ENCODE assay signal across 8 cellular contexts in genomic region chr13:19958119-19959111, GRCh38. TPM values are rescaled to one million over a fixed set of nuclear protein-coding genes. Genes with fewer than 3 reads are reported as not detected.
A peak's percentile ranks its signal among the peaks of the same experiment; 100 is the strongest.
DNase-seq lines count a peak whose midpoint lies in the region; ATAC-seq, FAIRE-seq and TF ChIP-seq lines count a peak whose summit lies in the region.

Gene ZMYM2 (plus strand): TSS chr13:19958727. CDS start chr13:19993073, 34,346 bp downstream.

- POLR2A ChIA-PET in WTC11 (lab: Charles Lee): interaction anchor here (0.6 to 1.0 kb wide), 2 partner anchors 95 to 169 kb away, joined by 3 to 6 read pairs; partner anchors contain the start of gene ZMYM5

- TF ChIP-seq CTCF in WTC11 (IDR thresholded peaks at IDR 0.05) (no peak), bronchial epithelial cell (IDR thresholded peaks at IDR 0.05; ENCODE audit: insufficient read depth, low read length, severe bottlenecking) (no peak)

- peak within 1 kb of the TSS; percentile 96 for H3K4me3 Mint-ChIP-seq in WTC11

- peak within 1 kb of the TSS; percentile 95 for H3K27ac Mint-ChIP-seq in WTC11

- CTCF ChIA-PET in WTC11 (lab: Charles Lee): interaction anchor here (1.1 kb wide), 1 partner anchor 31 kb away, joined by 3 read pairs; no protein-coding TSS in a partner anchor

- peaks cover 28% of the 10 kb centered on the region for H3K4me1 Mint-ChIP-seq in WTC11

- no peaks in the 10 kb centered on the region; the same call in 1 of the 2 replicates for H3K27me3 Mint-ChIP-seq in WTC11 (ENCODE audit: low read depth)

- peaks cover 8% of the 10 kb centered on the region; the same call in 1 of the 2 replicates for H3K9me3 Mint-ChIP-seq in WTC11

- 0 to 1% (median 0%) methylated on average over 72 to 115 of the region's 115 CpGs for WGBS in small intestine, 3 donors

- peaks cover 2% of the 10 kb centered on the region for H3K36me3 ChIP-seq in bronchial epithelial cell (ENCODE audit: control insufficient read depth, insufficient read depth, low read length)
- H3K36me3 ChIP-seq in small intestine (ENCODE audit: control insufficient read depth in 2 of 2, insufficient read depth in 2 of 2, low read length in 2 of 2): no peaks in the 10 kb centered on the region

- ATAC-seq in GM19023 (IDR thresholded peaks at IDR 0.05; ENCODE audit: unreplicated experiment): peak; percentile 82
- ATAC-seq in HG03196 (IDR thresholded peaks at IDR 0.05; ENCODE audit: unreplicated experiment): peak; percentile 80
- peak; percentile 93 for ATAC-seq in WTC11

- DNase-seq in AG08395 (ENCODE audit: low spot score) (peak; percentile 100), NCI-H226 (peak; percentile 69), WTC11 (ENCODE audit: low spot score) (peak; percentile 99), bronchial epithelial cell (ENCODE audit: low read depth) (peak; percentile 81), iPS-NIHi11 (ENCODE audit: low spot score) (peak; percentile 98), small intestine (peak; percentile 98)

- H3K4me1 ChIP-seq in small intestine (ENCODE audit: control insufficient read depth in 2 of 2, insufficient read depth in 1 of 2, low read depth in 1 of 2, low read length in 1 of 2): peaks cover 0 to 2% of the 10 kb centered on the region in 2 donors

- H3K9me3 ChIP-seq in small intestine (ENCODE audit: control insufficient read depth, low read depth): no peaks in the 10 kb centered on the region

- H3K27me3 ChIP-seq in bronchial epithelial cell (ENCODE audit: control insufficient read depth, insufficient read depth, low read length) (no peaks in the 10 kb centered on the region), small intestine (ENCODE audit: control insufficient read depth in 2 of 2, insufficient read depth in 2 of 2, low read length in 2 of 2) (no peaks in the 10 kb centered on the region)

- H3K27ac ChIP-seq in small intestine (ENCODE audit: low read depth in 1 of 2, low read length in 1 of 2): peak within 1 kb of the TSS; percentile 96 to 99

- peaks cover 32% of the 10 kb centered on the region for H3K36me3 Mint-ChIP-seq in WTC11

- FAIRE-seq in bronchial epithelial cell (lab: Jason Lieb, UNC) (no peak), small intestine (lab: Jason Lieb, UNC) (no peak)

- H3K4me3 ChIP-seq in bronchial epithelial cell (ENCODE audit: low read depth, low read length) (peak within 1 kb of the TSS; percentile 65), small intestine (ENCODE audit: low read depth in 1 of 2, low read length in 2 of 2) (peak within 1 kb of the TSS; percentile 67 to 99)

TF ChIP-seq in WTC11, 78 proteins besides CTCF, POLR2A, EP300 and RAD21 (continues in another document):
- peak; percentile 90 for TF ChIP-seq SP1 (CRISPR knock-in tag; conservative IDR thresholded peaks at IDR 0.05)
- TF ChIP-seq, protein P1, sequence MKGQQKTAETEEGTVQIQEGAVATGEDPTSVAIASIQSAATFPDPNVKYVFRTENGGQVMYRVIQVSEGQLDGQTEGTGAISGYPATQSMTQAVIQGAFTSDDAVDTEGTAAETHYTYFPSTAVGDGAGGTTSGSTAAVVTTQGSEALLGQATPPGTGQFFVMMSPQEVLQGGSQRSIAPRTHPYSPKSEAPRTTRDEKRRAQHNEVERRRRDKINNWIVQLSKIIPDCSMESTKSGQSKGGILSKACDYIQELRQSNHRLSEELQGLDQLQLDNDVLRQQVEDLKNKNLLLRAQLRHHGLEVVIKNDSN (CRISPR knock-in tag; IDR thresholded peaks at IDR 0.05): no peak
- peak; percentile 28; the same call in 1 of the 2 replicates for TF ChIP-seq TEAD1 (CRISPR knock-in tag; IDR thresholded peaks at IDR 0.05)
- no peak for TF ChIP-seq MAX (CRISPR knock-in tag; IDR thresholded peaks at IDR 0.05)
- TF ChIP-seq, protein P2, sequence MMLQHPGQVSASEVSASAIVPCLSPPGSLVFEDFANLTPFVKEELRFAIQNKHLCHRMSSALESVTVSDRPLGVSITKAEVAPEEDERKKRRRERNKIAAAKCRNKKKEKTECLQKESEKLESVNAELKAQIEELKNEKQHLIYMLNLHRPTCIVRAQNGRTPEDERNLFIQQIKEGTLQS (CRISPR knock-in tag; conservative IDR thresholded peaks at IDR 0.05): no peak
- TF ChIP-seq, protein P3, sequence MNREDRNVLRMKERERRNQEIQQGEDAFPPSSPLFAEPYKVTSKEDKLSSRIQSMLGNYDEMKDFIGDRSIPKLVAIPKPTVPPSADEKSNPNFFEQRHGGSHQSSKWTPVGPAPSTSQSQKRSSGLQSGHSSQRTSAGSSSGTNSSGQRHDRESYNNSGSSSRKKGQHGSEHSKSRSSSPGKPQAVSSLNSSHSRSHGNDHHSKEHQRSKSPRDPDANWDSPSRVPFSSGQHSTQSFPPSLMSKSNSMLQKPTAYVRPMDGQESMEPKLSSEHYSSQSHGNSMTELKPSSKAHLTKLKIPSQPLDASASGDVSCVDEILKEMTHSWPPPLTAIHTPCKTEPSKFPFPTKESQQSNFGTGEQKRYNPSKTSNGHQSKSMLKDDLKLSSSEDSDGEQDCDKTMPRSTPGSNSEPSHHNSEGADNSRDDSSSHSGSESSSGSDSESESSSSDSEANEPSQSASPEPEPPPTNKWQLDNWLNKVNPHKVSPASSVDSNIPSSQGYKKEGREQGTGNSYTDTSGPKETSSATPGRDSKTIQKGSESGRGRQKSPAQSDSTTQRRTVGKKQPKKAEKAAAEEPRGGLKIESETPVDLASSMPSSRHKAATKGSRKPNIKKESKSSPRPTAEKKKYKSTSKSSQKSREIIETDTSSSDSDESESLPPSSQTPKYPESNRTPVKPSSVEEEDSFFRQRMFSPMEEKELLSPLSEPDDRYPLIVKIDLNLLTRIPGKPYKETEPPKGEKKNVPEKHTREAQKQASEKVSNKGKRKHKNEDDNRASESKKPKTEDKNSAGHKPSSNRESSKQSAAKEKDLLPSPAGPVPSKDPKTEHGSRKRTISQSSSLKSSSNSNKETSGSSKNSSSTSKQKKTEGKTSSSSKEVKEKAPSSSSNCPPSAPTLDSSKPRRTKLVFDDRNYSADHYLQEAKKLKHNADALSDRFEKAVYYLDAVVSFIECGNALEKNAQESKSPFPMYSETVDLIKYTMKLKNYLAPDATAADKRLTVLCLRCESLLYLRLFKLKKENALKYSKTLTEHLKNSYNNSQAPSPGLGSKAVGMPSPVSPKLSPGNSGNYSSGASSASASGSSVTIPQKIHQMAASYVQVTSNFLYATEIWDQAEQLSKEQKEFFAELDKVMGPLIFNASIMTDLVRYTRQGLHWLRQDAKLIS (CRISPR knock-in tag; IDR thresholded peaks at IDR 0.05; ENCODE audit: borderline replicate concordance): no peak
- TF ChIP-seq, protein P4, sequence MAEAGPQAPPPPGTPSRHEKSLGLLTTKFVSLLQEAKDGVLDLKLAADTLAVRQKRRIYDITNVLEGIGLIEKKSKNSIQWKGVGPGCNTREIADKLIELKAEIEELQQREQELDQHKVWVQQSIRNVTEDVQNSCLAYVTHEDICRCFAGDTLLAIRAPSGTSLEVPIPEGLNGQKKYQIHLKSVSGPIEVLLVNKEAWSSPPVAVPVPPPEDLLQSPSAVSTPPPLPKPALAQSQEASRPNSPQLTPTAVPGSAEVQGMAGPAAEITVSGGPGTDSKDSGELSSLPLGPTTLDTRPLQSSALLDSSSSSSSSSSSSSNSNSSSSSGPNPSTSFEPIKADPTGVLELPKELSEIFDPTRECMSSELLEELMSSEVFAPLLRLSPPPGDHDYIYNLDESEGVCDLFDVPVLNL (CRISPR knock-in tag; IDR thresholded peaks at IDR 0.05; ENCODE audit: borderline replicate concordance, low read depth): no peak
- TF ChIP-seq, protein P5, sequence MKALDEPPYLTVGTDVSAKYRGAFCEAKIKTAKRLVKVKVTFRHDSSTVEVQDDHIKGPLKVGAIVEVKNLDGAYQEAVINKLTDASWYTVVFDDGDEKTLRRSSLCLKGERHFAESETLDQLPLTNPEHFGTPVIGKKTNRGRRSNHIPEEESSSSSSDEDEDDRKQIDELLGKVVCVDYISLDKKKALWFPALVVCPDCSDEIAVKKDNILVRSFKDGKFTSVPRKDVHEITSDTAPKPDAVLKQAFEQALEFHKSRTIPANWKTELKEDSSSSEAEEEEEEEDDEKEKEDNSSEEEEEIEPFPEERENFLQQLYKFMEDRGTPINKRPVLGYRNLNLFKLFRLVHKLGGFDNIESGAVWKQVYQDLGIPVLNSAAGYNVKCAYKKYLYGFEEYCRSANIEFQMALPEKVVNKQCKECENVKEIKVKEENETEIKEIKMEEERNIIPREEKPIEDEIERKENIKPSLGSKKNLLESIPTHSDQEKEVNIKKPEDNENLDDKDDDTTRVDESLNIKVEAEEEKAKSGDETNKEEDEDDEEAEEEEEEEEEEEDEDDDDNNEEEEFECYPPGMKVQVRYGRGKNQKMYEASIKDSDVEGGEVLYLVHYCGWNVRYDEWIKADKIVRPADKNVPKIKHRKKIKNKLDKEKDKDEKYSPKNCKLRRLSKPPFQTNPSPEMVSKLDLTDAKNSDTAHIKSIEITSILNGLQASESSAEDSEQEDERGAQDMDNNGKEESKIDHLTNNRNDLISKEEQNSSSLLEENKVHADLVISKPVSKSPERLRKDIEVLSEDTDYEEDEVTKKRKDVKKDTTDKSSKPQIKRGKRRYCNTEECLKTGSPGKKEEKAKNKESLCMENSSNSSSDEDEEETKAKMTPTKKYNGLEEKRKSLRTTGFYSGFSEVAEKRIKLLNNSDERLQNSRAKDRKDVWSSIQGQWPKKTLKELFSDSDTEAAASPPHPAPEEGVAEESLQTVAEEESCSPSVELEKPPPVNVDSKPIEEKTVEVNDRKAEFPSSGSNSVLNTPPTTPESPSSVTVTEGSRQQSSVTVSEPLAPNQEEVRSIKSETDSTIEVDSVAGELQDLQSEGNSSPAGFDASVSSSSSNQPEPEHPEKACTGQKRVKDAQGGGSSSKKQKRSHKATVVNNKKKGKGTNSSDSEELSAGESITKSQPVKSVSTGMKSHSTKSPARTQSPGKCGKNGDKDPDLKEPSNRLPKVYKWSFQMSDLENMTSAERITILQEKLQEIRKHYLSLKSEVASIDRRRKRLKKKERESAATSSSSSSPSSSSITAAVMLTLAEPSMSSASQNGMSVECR (CRISPR knock-in tag; IDR thresholded peaks at IDR 0.05; ENCODE audit: borderline replicate concordance): peak; percentile 45; the same call in 1 of the 2 replicates
- no peak for TF ChIP-seq FOXJ3 (CRISPR knock-in tag; IDR thresholded peaks at IDR 0.05; ENCODE audit: borderline replicate concordance)
- TF ChIP-seq, protein P6, sequence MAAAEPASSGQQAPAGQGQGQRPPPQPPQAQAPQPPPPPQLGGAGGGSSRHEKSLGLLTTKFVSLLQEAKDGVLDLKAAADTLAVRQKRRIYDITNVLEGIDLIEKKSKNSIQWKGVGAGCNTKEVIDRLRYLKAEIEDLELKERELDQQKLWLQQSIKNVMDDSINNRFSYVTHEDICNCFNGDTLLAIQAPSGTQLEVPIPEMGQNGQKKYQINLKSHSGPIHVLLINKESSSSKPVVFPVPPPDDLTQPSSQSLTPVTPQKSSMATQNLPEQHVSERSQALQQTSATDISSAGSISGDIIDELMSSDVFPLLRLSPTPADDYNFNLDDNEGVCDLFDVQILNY (CRISPR knock-in tag; IDR thresholded peaks at IDR 0.05): 0 out of 2 replicates have a peak, but pooled peaks have one; percentile 26

RNA-seq across cellular contexts. Expression of gene ZMYM2, which starts in this region (rescaled TPM):
- total RNA-seq in WTC11 (2021): 159 to 181 TPM (median 176 TPM) in 3 replicates
- 61.1 and 71.2 TPM in 2 replicates for total RNA-seq in bronchial epithelial cell
- polyA plus RNA-seq in small intestine: 10 to 100 TPM; 13.2 to 20.4 (median 15.5) TPM

Comparison
In these comparisons a context has a peak if more than half of its experiments do, and no peak if none do; other contexts are left out.
1. Peak in every context shown above with its lines: DNase-seq, ATAC-seq, H3K4me3 ChIP-seq and H3K27ac ChIP-seq.